24 cellular contexts compared by ENCODE assay signal in genomic region chr20:56592817-56593216, GRCh38. TPM values are rescaled to one million over a fixed set of nuclear protein-coding genes. Genes with fewer than 3 reads are reported as not detected.
"Had no signal": no experiment of that assay in that cellular context is flagged by ENCODE, and none has a peak within 500 bp of the region (broad histone marks: within the 10 kb centered on the region; RNA-seq: fewer than 3 reads in every experiment).

No MANE protein-coding gene starts in this region.

- H3K4me1 Mint-ChIP-seq: activated naive CD4-positive, alpha-beta T cell treated with anti-CD3 and anti-CD28 coated beads, Interleukin-2, amount 50 U/mL, for 24 hours; central memory CD8-positive, alpha-beta T cell had no signal

- H3K27me3 ChIP-seq: ascending aorta, body of pancreas had no signal

- H3K4me1 ChIP-seq: ascending aorta, body of pancreas had no signal

- H3K4me3 Mint-ChIP-seq: activated CD8-positive, alpha-beta T cell treated with anti-CD3 and anti-CD28 coated beads, Interleukin-2, amount 10 ng/mL, durations not matched to agents 7 days and 5 days; activated naive CD4-positive, alpha-beta T cell treated with anti-CD3 and anti-CD28 coated beads, Interleukin-2, amount 50 U/mL, for 24 hours; central memory CD8-positive, alpha-beta T cell; T-helper 1 cell treated with Interleukin-12 subunit alpha and Interleukin-12 subunit beta and Interleukin-4 antibody, amounts not matched to agents 30 μg/mL and 1 μg/mL, for 36 hours; WTC11 had no signal

- H3K9me3 Mint-ChIP-seq: activated naive CD4-positive, alpha-beta T cell treated with anti-CD3 and anti-CD28 coated beads, Interleukin-2, amount 50 U/mL, for 24 hours; central memory CD8-positive, alpha-beta T cell; T-helper 1 cell treated with Interleukin-12 subunit alpha and Interleukin-12 subunit beta and Interleukin-4 antibody, amounts not matched to agents 30 μg/mL and 1 μg/mL, for 36 hours had no signal

- H3K4me3 ChIP-seq: ascending aorta, body of pancreas had no signal

- FAIRE-seq: bronchial epithelial cell had no signal

- ATAC-seq: activated CD8-positive, alpha-beta T cell treated with anti-CD3 and anti-CD28 coated beads, Interleukin-2, amount 10 ng/mL, durations not matched to agents 7 days and 5 days; body of pancreas; WTC11 had no signal

- H3K27ac ChIP-seq: ascending aorta, body of pancreas had no signal

- H3K9me3 ChIP-seq: ascending aorta, body of pancreas had no signal

- H3K36me3 Mint-ChIP-seq: activated naive CD4-positive, alpha-beta T cell treated with anti-CD3 and anti-CD28 coated beads, Interleukin-2, amount 50 U/mL, for 24 hours had no signal

- H3K36me3 ChIP-seq: ascending aorta had no signal

- H3K27ac Mint-ChIP-seq: activated CD8-positive, alpha-beta T cell treated with anti-CD3 and anti-CD28 coated beads, Interleukin-2, amount 10 ng/mL, durations not matched to agents 7 days and 5 days; activated naive CD4-positive, alpha-beta T cell treated with anti-CD3 and anti-CD28 coated beads, Interleukin-2, amount 50 U/mL, for 24 hours; T-helper 1 cell treated with Interleukin-12 subunit alpha and Interleukin-12 subunit beta and Interleukin-4 antibody, amounts not matched to agents 30 μg/mL and 1 μg/mL, for 36 hours; WTC11 had no signal

- DNase-seq: activated CD4-positive, alpha-beta T cell treated with anti-CD3 and anti-CD28 coated beads for 48 hours; activated CD4-positive, alpha-beta T cell treated with anti-CD3 and anti-CD28 coated beads, Interleukin-2, amount 50 U/mL, for 4 hours; activated CD4-positive, CD25-positive, alpha-beta regulatory T cell treated with anti-CD3 and anti-CD28 coated beads, Interleukin-2, amount 50 U/mL, for 72 hours; activated CD8-positive, alpha-beta memory T cell treated with anti-CD3 and anti-CD28 coated beads, Interleukin-2, amount 50 U/mL, for 48 hours; activated CD8-positive, alpha-beta T cell treated with anti-CD3 and anti-CD28 coated beads, Interleukin-2, amount 10 ng/mL, durations not matched to agents 7 days and 5 days; activated effector memory CD4-positive, alpha-beta T cell treated with Interleukin-2 at 50 U/mL for 16 hours; activated naive CD4-positive, alpha-beta T cell; activated T-cell treated with anti-CD3 and anti-CD28 coated beads, Interleukin-2, amount 50 U/mL, for 1 hour; body of pancreas; MM.1S; NCI-H1105 treated with DMSO at 0.1 percent for 48 hours; NCI-H1436 treated with DMSO at 0.1 percent for 48 hours; NCI-H187; NCI-H2081; NCI-H446; NCI-H524; SHP77 treated with DMSO at 0.1 percent for 48 hours had no signal

RNA-seq across cellular contexts. Expression of gene TFAP2C, which starts 36.3 kb away (rescaled TPM):
- total RNA-seq: activated CD8-positive, alpha-beta T cell treated with anti-CD3 and anti-CD28 coated beads, Interleukin-2, amount 10 ng/mL, durations not matched to agents 7 days and 5 days had no signal

RNA-seq across cellular contexts. Expression of gene FAM209B, which starts 59.8 kb away (rescaled TPM):
- total RNA-seq: ascending aorta, body of pancreas, SK-MEL-5 had no signal
